Comparison of ENCODE assay signal across 8 cellular contexts in genomic region chr5:55226027-55226933, GRCh38. TPM values are rescaled to one million over a fixed set of nuclear protein-coding genes. Genes with fewer than 3 reads are reported as not detected.
DNase-seq lines count a peak whose midpoint lies in the region; ATAC-seq, FAIRE-seq and TF ChIP-seq lines count a peak whose summit lies in the region.

No MANE protein-coding gene starts in this region.

- intact Hi-C loops in HepG2 (cut with micrococcal nuclease; ENCODE audit: unreplicated experiment) = loop anchor here (2.0 to 5.0 kb wide), 3 partner anchors 39 to 466 kb away; partner anchors contain the start of gene CDC20B

- no peaks in the 10 kb centered on the region for H3K36me3 Mint-ChIP-seq in T-helper 1 cell treated with Interleukin-12 subunit alpha and Interleukin-12 subunit beta and Interleukin-4 antibody, amounts not matched to agents 30 μg/mL and 1 μg/mL, for 36 hours (ENCODE audit: low read depth)

- TF ChIP-seq POLR2A in HepG2 (IDR thresholded peaks at IDR 0.05; ENCODE audit: insufficient read depth in 1 of 2, low read depth in 2 of 2, low read length in 2 of 2) = no peak

- H3K4me1 Mint-ChIP-seq in T-helper 1 cell treated with Interleukin-12 subunit alpha and Interleukin-12 subunit beta and Interleukin-4 antibody, amounts not matched to agents 30 μg/mL and 1 μg/mL, for 36 hours (ENCODE audit: low read depth) = peaks cover 25% of the 10 kb centered on the region

- 69% methylated on average over 5 of the region's 54 CpGs for WGBS in HepG2 (ENCODE audit: low lambda C conversion rate)

- TF ChIP-seq CTCF in bronchial epithelial cell (IDR thresholded peaks at IDR 0.05; ENCODE audit: insufficient read depth, low read length, severe bottlenecking) (peak; percentile 78), HepG2 (CRISPR knock-in tag; IDR thresholded peaks at IDR 0.05) (peak; percentile 92)

- H4K20me1 ChIP-seq in HepG2 (ENCODE audit: insufficient read depth, low read length) = no peaks in the 10 kb centered on the region

- peaks cover 92% of the 10 kb centered on the region for H3K27me3 Mint-ChIP-seq in T-helper 1 cell treated with Interleukin-12 subunit alpha and Interleukin-12 subunit beta and Interleukin-4 antibody, amounts not matched to agents 30 μg/mL and 1 μg/mL, for 36 hours (ENCODE audit: low read depth)

- in situ Hi-C loops in HepG2 (cut with HindIII; ENCODE audit: extremely low pct_ligation_motif_present, low pct_unique_long_range_greater_than_20kb) = no loop called here

- H3K27me3 ChIP-seq in bronchial epithelial cell (ENCODE audit: control insufficient read depth, insufficient read depth, low read length) = no peaks in the 10 kb centered on the region
- H3K27me3 ChIP-seq in HepG2 (ENCODE audit: control insufficient read depth in 1 of 2, insufficient read depth in 2 of 2, low read length in 2 of 2) = peaks cover 1 to 60% of the 10 kb centered on the region in 2 experiments

- H3K27ac ChIP-seq in HepG2 (ENCODE audit: extremely low read length, insufficient read depth, low read length) = no peak overlapping the region

- H3K36me3 ChIP-seq in bronchial epithelial cell (ENCODE audit: control insufficient read depth, insufficient read depth, low read length) (no peaks in the 10 kb centered on the region), HepG2 (replicated peaks in 1 of 2; ENCODE audit: control insufficient read depth in 1 of 2, insufficient read depth in 2 of 2, low read length in 2 of 2) (no peaks in the 10 kb centered on the region)

- no peak overlapping the region for H2AFZ ChIP-seq in HepG2 (ENCODE audit: low read length)

- peak overlapping the region; percentile 54 for H3K4me3 ChIP-seq in bronchial epithelial cell (ENCODE audit: low read depth, low read length)
- peak overlapping the region; percentile 39 to 74 (median 41); a peak in 4 of 6 replicates for H3K4me3 ChIP-seq in HepG2 (replicated peaks in 1 of 3; ENCODE audit: insufficient read depth in 1 of 3, low read depth in 2 of 3, low read length in 3 of 3)

- H3K27ac Mint-ChIP-seq in T-helper 1 cell treated with Interleukin-12 subunit alpha and Interleukin-12 subunit beta and Interleukin-4 antibody, amounts not matched to agents 30 μg/mL and 1 μg/mL, for 36 hours = no peak overlapping the region

- peak overlapping the region; percentile 58 for H3K4me3 Mint-ChIP-seq in T-helper 1 cell treated with Interleukin-12 subunit alpha and Interleukin-12 subunit beta and Interleukin-4 antibody, amounts not matched to agents 30 μg/mL and 1 μg/mL, for 36 hours

- TF ChIP-seq RAD21 in HepG2 (CRISPR knock-in tag; IDR thresholded peaks at IDR 0.05) = peak; percentile 69

- BruUV-seq in HepG2 (replicated peaks; lab: Mats Ljungman, UMichigan) = no TSS peak

- POLR2A ChIA-PET in HepG2 (lab: Yijun Ruan, JAX) = no interaction called here

- ATAC-seq in HG02623 (IDR thresholded peaks at IDR 0.05; ENCODE audit: unreplicated experiment) = peak; percentile 47
- ATAC-seq in HepG2 = peak; percentile 86
- peak; percentile 72 for ATAC-seq in stimulated activated naive CD8-positive, alpha-beta T cell treated with anti-CD3 and anti-CD28 coated beads, Interleukin-15, Interleukin-2, amounts not matched to agents 100 U/mL and 50 U/mL, for 24 hours

- TF ChIP-seq EP300 in HepG2 (IDR thresholded peaks at IDR 0.05; ENCODE audit: low read depth in 2 of 2, low read length in 2 of 2) = no peak
- no peak for TF ChIP-seq EP300 in HepG2 (CRISPR knock-in tag; IDR thresholded peaks at IDR 0.05; ENCODE audit: borderline replicate concordance)

- H3K79me2 ChIP-seq in HepG2 (ENCODE audit: insufficient read depth, low read length) = no peaks in the 10 kb centered on the region

- no peak overlapping the region for H3K9ac ChIP-seq in HepG2 (ENCODE audit: insufficient read depth, low read depth, low read length)

- no peaks in the 10 kb centered on the region for H3K9me3 ChIP-seq in HepG2 (ENCODE audit: low read length)

- CTCF ChIA-PET in HepG2 (lab: Yijun Ruan, JAX; ENCODE audit: low intra/inter-chr PET ratio, low total read pairs) = interaction anchor here (1.9 kb wide), 1 partner anchor 465 kb away, joined by 5 read pairs; no protein-coding TSS in a partner anchor

- FAIRE-seq in bronchial epithelial cell (lab: Jason Lieb, UNC) (no peak), HepG2 (lab: Jason Lieb, UNC) (no peak)

- peak; percentile 44 to 61 for DNase-seq in NCI-H187 (lab: John Stamatoyannopoulos, UW)
- no peak for DNase-seq in NCI-H187 treated with DMSO at 0.1 percent for 48 hours (lab: John Stamatoyannopoulos, UW)
- peak; percentile 70 for DNase-seq in NCI-H1105 (lab: John Stamatoyannopoulos, UW)
- peak; percentile 46 for DNase-seq in bronchial epithelial cell (ENCODE audit: low read depth)
- DNase-seq in HepG2 (ENCODE audit: low spot score) = peak; percentile 38
- DNase-seq in stimulated activated naive CD8-positive, alpha-beta T cell treated with anti-CD3 and anti-CD28 coated beads, Interleukin-15, Interleukin-2, amounts not matched to agents 100 U/mL and 50 U/mL, for 24 hours = peak; percentile 85

- H3K4me1 ChIP-seq in HepG2 (ENCODE audit: insufficient read depth, low read length) = peaks cover 4% of the 10 kb centered on the region; the same call in 1 of the 2 replicates

- no peaks in the 10 kb centered on the region for H3K9me3 Mint-ChIP-seq in T-helper 1 cell treated with Interleukin-12 subunit alpha and Interleukin-12 subunit beta and Interleukin-4 antibody, amounts not matched to agents 30 μg/mL and 1 μg/mL, for 36 hours

- peak overlapping the region; percentile 87 for H3K4me2 ChIP-seq in HepG2 (ENCODE audit: low read depth, low read length)

RNA-seq across cellular contexts. Expression of gene MCIDAS, which starts 0.8 kb away (rescaled TPM):
- total RNA-seq in bronchial epithelial cell = under 0.01 and 0.13 TPM in 2 replicates
- total RNA-seq in HepG2 (2016; rRNA removed; fragmentation: Illumina TruSeq; extraction: Trizol) = not detected in 2 replicates
- total RNA-seq in HepG2 (2016; cell fraction: cytosol; rRNA removed; fragmentation: Illumina TruSeq; extraction: Trizol; ENCODE audit: low read depth) = not detected in 2 replicates
- not detected in 2 replicates for total RNA-seq in HepG2 (2016; cell fraction: insoluble cytoplasmic fraction; rRNA removed; fragmentation: Illumina TruSeq; extraction: Trizol)
- total RNA-seq in HepG2 (2016; cell fraction: membrane; rRNA removed; fragmentation: Illumina TruSeq; extraction: Trizol) = not detected in 2 replicates
- total RNA-seq in HepG2 (2016; cell fraction: nucleus; rRNA removed; fragmentation: Illumina TruSeq; extraction: Trizol) = not detected in 2 replicates
- 0.04 TPM in 1 of 2 replicates, not detected in the other for polyA plus RNA-seq in HepG2 (2011; rRNA removed)
- not detected in 2 replicates for polyA plus RNA-seq in HepG2 (2011; cell fraction: cytosol; rRNA removed)
- polyA plus RNA-seq in HepG2 (2011; cell fraction: nucleus; rRNA removed) = not detected in 2 replicates
- polyA plus RNA-seq in HepG2 (2012) = not detected in 2 replicates
- not detected in 2 replicates for polyA plus RNA-seq in HepG2 (2016; cell fraction: cytosol; fragmentation: Illumina TruSeq; extraction: Trizol; ENCODE audit: low read depth)
- not detected in 2 replicates for polyA plus RNA-seq in HepG2 (2016; cell fraction: insoluble cytoplasmic fraction; fragmentation: Illumina TruSeq; extraction: Trizol; ENCODE audit: low read depth)
- not detected in 2 replicates for polyA plus RNA-seq in HepG2 (2016; cell fraction: membrane; fragmentation: Illumina TruSeq; extraction: Trizol; ENCODE audit: low read depth)
- not detected in 2 replicates for polyA plus RNA-seq in HepG2 (2016; cell fraction: nucleus; fragmentation: Illumina TruSeq; extraction: Trizol; ENCODE audit: insufficient read depth, low read depth)
- 7.2 TPM in 1 of 2 replicates, not detected in the other for polyA minus RNA-seq in HepG2 (2011; rRNA and poly(A)+ RNA removed; ENCODE audit: low replicate concordance)
- not detected in 2 replicates for polyA minus RNA-seq in HepG2 (2011; cell fraction: cytosol; rRNA and poly(A)+ RNA removed)
- not detected in 2 replicates for polyA minus RNA-seq in HepG2 (2011; cell fraction: nucleus; rRNA and poly(A)+ RNA removed)

RNA-seq across cellular contexts. Expression of gene CCNO, which starts 7.1 kb away (rescaled TPM):
- total RNA-seq in bronchial epithelial cell (1.6 and 1.8 TPM in 2 replicates), HepG2 (2016; rRNA removed; fragmentation: Illumina TruSeq; extraction: Trizol) (0.07 TPM in 1 of 2 replicates, not detected in the other)
- not detected in 2 replicates for total RNA-seq in HepG2 (2016; cell fraction: cytosol; rRNA removed; fragmentation: Illumina TruSeq; extraction: Trizol; ENCODE audit: low read depth)
- not detected in 2 replicates for total RNA-seq in HepG2 (2016; cell fraction: insoluble cytoplasmic fraction; rRNA removed; fragmentation: Illumina TruSeq; extraction: Trizol)
- total RNA-seq in HepG2 (2016; cell fraction: membrane; rRNA removed; fragmentation: Illumina TruSeq; extraction: Trizol) = not detected in 2 replicates
- not detected in 2 replicates for total RNA-seq in HepG2 (2016; cell fraction: nucleus; rRNA removed; fragmentation: Illumina TruSeq; extraction: Trizol)
- not detected in 2 replicates for polyA plus RNA-seq in HepG2 (2011; rRNA removed)
- polyA plus RNA-seq in HepG2 (2011; cell fraction: cytosol; rRNA removed) = not detected in 2 replicates
- polyA plus RNA-seq in HepG2 (2011; cell fraction: nucleus; rRNA removed) = not detected in 2 replicates
- not detected in 2 replicates for polyA plus RNA-seq in HepG2 (2012)
- not detected in 2 replicates for polyA plus RNA-seq in HepG2 (2016; cell fraction: cytosol; fragmentation: Illumina TruSeq; extraction: Trizol; ENCODE audit: low read depth)
- not detected in 2 replicates for polyA plus RNA-seq in HepG2 (2016; cell fraction: insoluble cytoplasmic fraction; fragmentation: Illumina TruSeq; extraction: Trizol; ENCODE audit: low read depth)
- not detected in 2 replicates for polyA plus RNA-seq in HepG2 (2016; cell fraction: membrane; fragmentation: Illumina TruSeq; extraction: Trizol; ENCODE audit: low read depth)
- polyA plus RNA-seq in HepG2 (2016; cell fraction: nucleus; fragmentation: Illumina TruSeq; extraction: Trizol; ENCODE audit: insufficient read depth, low read depth) = not detected in 2 replicates
- polyA minus RNA-seq in HepG2 (2011; rRNA and poly(A)+ RNA removed; ENCODE audit: low replicate concordance) = 0.10 and 2.1 TPM in 2 replicates
- polyA minus RNA-seq in HepG2 (2011; cell fraction: cytosol; rRNA and poly(A)+ RNA removed) = not detected in 2 replicates
- polyA minus RNA-seq in HepG2 (2011; cell fraction: nucleus; rRNA and poly(A)+ RNA removed) = not detected in 2 replicates

RNA-seq across cellular contexts. Expression of gene CDC20B, which starts 53.3 kb away (rescaled TPM):
- total RNA-seq in bronchial epithelial cell (not detected in 2 replicates), HepG2 (2016; rRNA removed; fragmentation: Illumina TruSeq; extraction: Trizol) (not detected in 2 replicates)
- total RNA-seq in HepG2 (2016; cell fraction: cytosol; rRNA removed; fragmentation: Illumina TruSeq; extraction: Trizol; ENCODE audit: low read depth) = not detected in 2 replicates
- total RNA-seq in HepG2 (2016; cell fraction: insoluble cytoplasmic fraction; rRNA removed; fragmentation: Illumina TruSeq; extraction: Trizol) = not detected in 2 replicates
- total RNA-seq in HepG2 (2016; cell fraction: membrane; rRNA removed; fragmentation: Illumina TruSeq; extraction: Trizol) = not detected in 2 replicates
- not detected in 2 replicates for total RNA-seq in HepG2 (2016; cell fraction: nucleus; rRNA removed; fragmentation: Illumina TruSeq; extraction: Trizol)
- not detected in 2 replicates for polyA plus RNA-seq in HepG2 (2011; rRNA removed)
- polyA plus RNA-seq in HepG2 (2011; cell fraction: cytosol; rRNA removed) = not detected in 2 replicates
- polyA plus RNA-seq in HepG2 (2011; cell fraction: nucleus; rRNA removed) = not detected in 2 replicates
- polyA plus RNA-seq in HepG2 (2012) = not detected in 2 replicates
- polyA plus RNA-seq in HepG2 (2016; cell fraction: cytosol; fragmentation: Illumina TruSeq; extraction: Trizol; ENCODE audit: low read depth) = not detected in 2 replicates
- polyA plus RNA-seq in HepG2 (2016; cell fraction: insoluble cytoplasmic fraction; fragmentation: Illumina TruSeq; extraction: Trizol; ENCODE audit: low read depth) = not detected in 2 replicates
- not detected in 2 replicates for polyA plus RNA-seq in HepG2 (2016; cell fraction: membrane; fragmentation: Illumina TruSeq; extraction: Trizol; ENCODE audit: low read depth)
- polyA plus RNA-seq in HepG2 (2016; cell fraction: nucleus; fragmentation: Illumina TruSeq; extraction: Trizol; ENCODE audit: insufficient read depth, low read depth) = not detected in 2 replicates
- not detected in 2 replicates for polyA minus RNA-seq in HepG2 (2011; rRNA and poly(A)+ RNA removed; ENCODE audit: low replicate concordance)
- polyA minus RNA-seq in HepG2 (2011; cell fraction: cytosol; rRNA and poly(A)+ RNA removed) = not detected in 2 replicates
- polyA minus RNA-seq in HepG2 (2011; cell fraction: nucleus; rRNA and poly(A)+ RNA removed) = not detected in 2 replicates
